ENCODE assay signal across 8 cellular contexts in the genomic region with DNA sequence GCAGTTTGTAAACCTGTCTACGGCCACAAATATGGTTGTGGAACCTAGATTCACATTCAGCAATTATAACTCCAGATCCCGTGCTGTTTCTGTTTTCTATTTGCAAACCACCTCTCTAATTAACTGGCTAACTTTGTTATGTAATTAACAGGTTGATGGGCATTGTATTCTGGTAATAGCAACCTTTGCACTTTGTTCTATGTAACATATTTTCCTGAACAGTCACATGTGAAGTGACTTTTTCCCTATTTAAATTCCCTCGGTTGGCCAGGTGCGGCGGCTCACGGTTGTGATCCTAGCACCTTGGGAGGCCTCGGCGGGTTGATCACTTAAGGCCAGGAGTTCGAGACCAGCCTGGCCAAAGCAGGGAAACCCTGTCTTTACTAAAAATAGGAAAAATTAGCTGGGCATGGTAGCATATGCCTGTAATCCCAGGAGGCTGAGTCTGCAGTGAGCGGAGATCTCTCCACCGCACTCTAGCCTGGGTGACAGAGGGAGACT. TPM values are rescaled to one million over a fixed set of nuclear protein-coding genes. Genes with fewer than 3 reads are reported as not detected.
DNase-seq lines count a peak whose midpoint lies in the region; ATAC-seq, FAIRE-seq and TF ChIP-seq lines count a peak whose summit lies in the region.

No MANE protein-coding gene starts in this region.

- H3K27ac Mint-ChIP-seq in activated CD8-positive, alpha-beta T cell treated with anti-CD3 and anti-CD28 coated beads, Interleukin-2, amount 10 ng/mL, durations not matched to agents 7 days and 5 days: no peak overlapping the region

- peaks cover 0 to 7% (median 0%) of the 10 kb centered on the region in 9 donors for H3K36me3 ChIP-seq in heart left ventricle
- H3K36me3 ChIP-seq in kidney (ENCODE audit: control insufficient read depth in 1 of 2, insufficient read depth in 2 of 2, low read length in 2 of 2): no peaks in the 10 kb centered on the region
- H3K36me3 ChIP-seq in tibial nerve: no peaks in the 10 kb centered on the region

- H3K9me3 Mint-ChIP-seq in activated CD8-positive, alpha-beta T cell treated with anti-CD3 and anti-CD28 coated beads, Interleukin-2, amount 10 ng/mL, durations not matched to agents 7 days and 5 days (ENCODE audit: insufficient read depth): no peaks in the 10 kb centered on the region

- H3K4me3 Mint-ChIP-seq in activated CD8-positive, alpha-beta T cell treated with anti-CD3 and anti-CD28 coated beads, Interleukin-2, amount 10 ng/mL, durations not matched to agents 7 days and 5 days: peak overlapping the region; percentile 100

- H3K9me3 ChIP-seq in heart left ventricle (no peaks in the 10 kb centered on the region), kidney (ENCODE audit: control insufficient read depth in 1 of 2, low read length in 2 of 2) (no peaks in the 10 kb centered on the region), tibial nerve (no peaks in the 10 kb centered on the region)

- H3K27me3 ChIP-seq in heart left ventricle (no peaks in the 10 kb centered on the region), tibial nerve (no peaks in the 10 kb centered on the region)

- H3K36me3 Mint-ChIP-seq in activated CD8-positive, alpha-beta T cell treated with anti-CD3 and anti-CD28 coated beads, Interleukin-2, amount 10 ng/mL, durations not matched to agents 7 days and 5 days (ENCODE audit: low read depth): peaks cover 16% of the 10 kb centered on the region

- no peaks in the 10 kb centered on the region for H3K27me3 Mint-ChIP-seq in activated CD8-positive, alpha-beta T cell treated with anti-CD3 and anti-CD28 coated beads, Interleukin-2, amount 10 ng/mL, durations not matched to agents 7 days and 5 days (ENCODE audit: low read depth)

- TF ChIP-seq CTCF in heart left ventricle (IDR thresholded peaks at IDR 0.05) (no peak), kidney (IDR thresholded peaks at IDR 0.05; ENCODE audit: borderline replicate concordance, extremely low read depth, insufficient read depth) (no peak), tibial nerve (IDR thresholded peaks at IDR 0.05) (no peak)

- POLR2A ChIA-PET in activated CD8-positive, alpha-beta T cell treated with anti-CD3 and anti-CD28 coated beads, Interleukin-2, amount 10 ng/mL, durations not matched to agents 7 days and 5 days (lab: Charles Lee): interaction anchor here (1.3 kb wide), 1 partner anchor 60 kb away, joined by 4 read pairs; the partner anchor contains the start of gene RABGGTB

- peak overlapping the region in 10 of 12 donors; percentile 85 to 98 (median 94) for H3K27ac ChIP-seq in heart left ventricle
- H3K27ac ChIP-seq in kidney (ENCODE audit: low read depth in 2 of 2, low read length in 2 of 2): peak overlapping the region; percentile 19 to 96
- peak overlapping the region in 3 of 4 donors; percentile 82 to 94 (median 90) for H3K27ac ChIP-seq in tibial nerve

- TF ChIP-seq POLR2A in heart left ventricle (IDR thresholded peaks at IDR 0.05): no peak
- TF ChIP-seq POLR2A in tibial nerve (IDR thresholded peaks at IDR 0.05): no peak

- peaks cover 45% of the 10 kb centered on the region for H3K4me1 Mint-ChIP-seq in activated CD8-positive, alpha-beta T cell treated with anti-CD3 and anti-CD28 coated beads, Interleukin-2, amount 10 ng/mL, durations not matched to agents 7 days and 5 days (ENCODE audit: low read depth)

- CTCF ChIA-PET in activated CD8-positive, alpha-beta T cell treated with anti-CD3 and anti-CD28 coated beads, Interleukin-2, amount 10 ng/mL, durations not matched to agents 7 days and 5 days (lab: Charles Lee): no interaction called here

- H3K4me1 ChIP-seq in heart left ventricle (peaks cover 0 to 32% (median 21%) of the 10 kb centered on the region in 12 donors), kidney (ENCODE audit: control insufficient read depth in 1 of 2, insufficient read depth in 1 of 2, low read depth in 1 of 2, low read length in 2 of 2) (peaks cover 5 to 9% of the 10 kb centered on the region in 2 donors), tibial nerve (peaks cover 0 to 33% (median 6%) of the 10 kb centered on the region in 4 donors)

- WGBS in heart left ventricle, 4 donors: 51 to 60% (median 56%) methylated on average over 11 of the region's 11 CpGs
- 57 to 63% methylated on average over 11 of the region's 11 CpGs for WGBS in tibial nerve, 2 donors

- peak; percentile 66 for FAIRE-seq in kidney (lab: Jason Lieb, UNC)

- DNase-seq in heart left ventricle (no peak), Right ventricle myocardium superior (no peak), kidney (no peak), tibial nerve (ENCODE audit: low spot score in 2 of 2) (no peak)
- DNase-seq in activated CD8-positive, alpha-beta T cell treated with anti-CD3 and anti-CD28 coated beads, Interleukin-2, amount 10 ng/mL, durations not matched to agents 7 days and 5 days: no peak
- no peak for DNase-seq in stimulated activated naive CD4-positive, alpha-beta T cell treated with Interleukin-2 at 50 U/mL for 16 hours (lab: John Stamatoyannopoulos, UW)

- intact Hi-C loops in heart left ventricle (cut with DNase I) (loop anchor here in 4 of 10 donors (5.0 kb wide), 1 partner anchor 61 kb away; the partner anchor contains the start of gene RABGGTB (in 4 of the 4)), Right ventricle myocardium superior (cut with DNase I) (no loop called here), kidney (cut with DNase I) (no loop called here)

- ATAC-seq in heart left ventricle (no peak), Right ventricle myocardium superior (ENCODE audit: poor library complexity) (no peak), HG02759 (IDR thresholded peaks at IDR 0.05; ENCODE audit: unreplicated experiment) (no peak), HG03175 (IDR thresholded peaks at IDR 0.05; ENCODE audit: unreplicated experiment) (no peak)
- ATAC-seq in activated CD8-positive, alpha-beta T cell treated with anti-CD3 and anti-CD28 coated beads, Interleukin-2, amount 10 ng/mL, durations not matched to agents 7 days and 5 days: no peak

- peak overlapping the region in 1 of 2 donors; percentile 93 for H3K9ac ChIP-seq in kidney (ENCODE audit: low read length in 2 of 2)

- TF ChIP-seq EP300 in tibial nerve (IDR thresholded peaks at IDR 0.05): no peak

- H3K4me3 ChIP-seq in heart left ventricle: peak overlapping the region in 11 of 12 donors; percentile 71 to 89 (median 84)
- H3K4me3 ChIP-seq in kidney (ENCODE audit: low read length in 2 of 2): peak overlapping the region; percentile 81 to 92
- H3K4me3 ChIP-seq in tibial nerve: peak overlapping the region; percentile 47 to 93 (median 78)

RNA-seq across cellular contexts. Expression of gene ACADM, which starts 1.4 kb away (rescaled TPM):
- total RNA-seq in heart left ventricle: 100 to 1,000 TPM; 149 to 371 (median 253) TPM
- 10 to 100 TPM; 45.4 to 85.5 TPM for polyA plus RNA-seq in heart left ventricle
- 401 TPM for total RNA-seq in Right ventricle myocardium superior
- total RNA-seq in activated CD8-positive, alpha-beta T cell treated with anti-CD3 and anti-CD28 coated beads, Interleukin-2, amount 10 ng/mL, durations not matched to agents 7 days and 5 days: 10 to 100 TPM; 44.7 to 52.1 TPM
- total RNA-seq in kidney: 52.1 TPM
- polyA plus RNA-seq in kidney (ENCODE audit: insufficient read depth, low read depth, low replicate concordance): 196 TPM
- total RNA-seq in tibial nerve: 10 to 100 TPM; 22.9 to 51.1 (median 41.2) TPM
